In genomic region chr16:89945654-89946053, GRCh38 we compare ENCODE assay signal across 22 cellular contexts. TPM values are rescaled to one million over a fixed set of nuclear protein-coding genes. Genes with fewer than 3 reads are reported as not detected.
DNase-seq lines count a peak whose midpoint lies in the region; ATAC-seq, FAIRE-seq and TF ChIP-seq lines count a peak whose summit lies in the region.
"Had no signal": no experiment of that assay in that cellular context is flagged by ENCODE, and none has a peak within 500 bp of the region (broad histone marks: within the 10 kb centered on the region; RNA-seq: fewer than 3 reads in every experiment).

No MANE protein-coding gene starts in this region.

- no peak overlapping the region for H3K4ac ChIP-seq in H1 (replicated peaks; ENCODE audit: insufficient read length, low read depth, low read length)

- H3K36me3 ChIP-seq in H1 (ENCODE audit: control insufficient read depth in 2 of 4, insufficient read depth in 4 of 4, low read length in 3 of 4) (no peaks in the 10 kb centered on the region), ovary (no peaks in the 10 kb centered on the region)
- H3K36me3 ChIP-seq: gastrocnemius medialis had no signal

- H3K4me1 ChIP-seq in H1 (replicated peaks in 1 of 4; ENCODE audit: control insufficient read depth in 3 of 4, insufficient read depth in 4 of 4, low read length in 3 of 4): peaks cover 0 to 7% (median 5%) of the 10 kb centered on the region in 4 experiments; a peak in 5 of 7 replicates
- peaks cover 14% of the 10 kb centered on the region for H3K4me1 ChIP-seq in ovary (ENCODE audit: insufficient read depth)

- no peak overlapping the region for H4K8ac ChIP-seq in H1 (ENCODE audit: extremely low read depth, insufficient read depth, low read length)

- POLR2A ChIA-PET in H1 (lab: Charles Lee; ENCODE audit: partially characterized antibody): no interaction called here

- H3K14ac ChIP-seq in H1 (ENCODE audit: insufficient read length): no peak overlapping the region

- TF ChIP-seq CTCF in LNCAP (IDR thresholded peaks at IDR 0.05): peak; percentile 29; the same call in 1 of the 2 replicates
- peak in 2 of 3 experiments; percentile 9 to 11; a peak in 3 of 4 replicates for TF ChIP-seq CTCF in H1 (IDR thresholded peaks at IDR 0.05; ENCODE audit: control extremely low read depth in 1 of 3, insufficient read depth in 1 of 3, low read depth in 1 of 3, low read length in 3 of 3)
- TF ChIP-seq CTCF in ovary (IDR thresholded peaks at IDR 0.05): no peak

- 69% methylated on average over 7 of the region's 7 CpGs; no CpG with 5 or more reads in 1 of the 2 experiments for WGBS in H1 (ENCODE audit: extremely low coverage in 1 of 2, insufficient coverage in 1 of 2, insufficient read length in 1 of 2, insufficient replicate concordance in 2 of 2, low coverage in 1 of 2, low lambda C conversion rate in 2 of 2, missing lambda C conversion rate in 1 of 2), 2 experiments
- WGBS in ovary, 3 donors: 74 to 82% (median 77%) methylated on average over 7 of the region's 7 CpGs

- no peak overlapping the region for H2AFZ ChIP-seq in H1 (ENCODE audit: low read length)

- H2AK5ac ChIP-seq in H1 (ENCODE audit: low read depth, low read length): no peak overlapping the region

- FAIRE-seq in H1 (lab: Jason Lieb, UNC): no peak

- no peak overlapping the region for H4K91ac ChIP-seq in H1 (replicated peaks; ENCODE audit: insufficient read length, low read length)

- no peak overlapping the region for H2BK120ac ChIP-seq in H1 (replicated peaks; ENCODE audit: low read depth, low read length)

- intact Hi-C loops in ovary (cut with DNase I): no loop called here

- H2BK12ac ChIP-seq in H1 (ENCODE audit: low read depth, low read length): no peak overlapping the region

- peak; percentile 10 for DNase-seq in SHP77 treated with DMSO at 0.1 percent for 48 hours (lab: John Stamatoyannopoulos, UW)
- DNase-seq in SHP77 (lab: John Stamatoyannopoulos, UW): no peak
- DNase-seq in H1 (ENCODE audit: low read depth in 1 of 2, low spot score in 2 of 2): no peak
- no peak for DNase-seq in activated T-cell treated with anti-CD3 and anti-CD28 coated beads, Interleukin-2, amount 50 U/mL, for 1 hour
- no peak for DNase-seq in ovary
- DNase-seq: ACHN; activated CD4-positive, alpha-beta T cell treated with anti-CD3 and anti-CD28 coated beads, Interleukin-2, amount 50 U/mL, for 48 hours; activated naive CD4-positive, alpha-beta T cell treated with Interleukin-2 at 50 U/mL for 16 hours; C1 segment of cervical spinal cord; caudate nucleus; dorsolateral prefrontal cortex; erythroblast; gastrocnemius medialis; midbrain; NCI-H1436 treated with DMSO at 0.1 percent for 48 hours; NCI-H226; nephron progenitor cell; psoas muscle; stimulated activated CD4-positive, alpha-beta T cell treated with anti-CD3 and anti-CD28 coated beads, Interleukin-4, amount 100 ng/mL, for 4 hours had no signal

- peak in 1 of 2 experiments; percentile 28; a peak in 1 of 4 replicates for TF ChIP-seq RAD21 in H1 (IDR thresholded peaks at IDR 0.05 in 1 of 2, conservative IDR thresholded peaks at IDR 0.05 in 1 of 2; ENCODE audit: low read depth in 2 of 2, low read length in 2 of 2)

- H3K4me3 ChIP-seq in H1 (ENCODE audit: extremely low read depth in 1 of 4, insufficient read depth in 2 of 4, low read depth in 3 of 4, low read length in 4 of 4) (no peak overlapping the region), ovary (no peak overlapping the region)
- H3K4me3 ChIP-seq: dorsolateral prefrontal cortex, gastrocnemius medialis, psoas muscle had no signal

- CTCF ChIA-PET in H1 (lab: Charles Lee; ENCODE audit: partially characterized antibody): interaction anchor here (1.1 to 1.3 kb wide), 2 partner anchors 8 to 12 kb away, joined by 3 read pairs; no protein-coding TSS in a partner anchor

- H3K4me2 ChIP-seq in H1 (ENCODE audit: insufficient read depth in 1 of 2, low read depth in 2 of 2, low read length in 2 of 2): no peak overlapping the region

- no peak overlapping the region for H2BK5ac ChIP-seq in H1 (ENCODE audit: low read depth, low read length)

- no peak overlapping the region for H2BK15ac ChIP-seq in H1 (ENCODE audit: low read length)

- H3K9me3 ChIP-seq in H1 (ENCODE audit: insufficient read depth in 2 of 2, low read depth in 1 of 2, low read length in 1 of 2) (no peaks in the 10 kb centered on the region), ovary (no peaks in the 10 kb centered on the region)
- H3K9me3 ChIP-seq: gastrocnemius medialis, psoas muscle had no signal

- peaks cover 0 to 6% of the 10 kb centered on the region in 2 experiments for H4K20me1 ChIP-seq in H1 (replicated peaks in 1 of 2; ENCODE audit: control insufficient read depth in 1 of 2, insufficient read depth in 2 of 2, low read length in 2 of 2)

- no peak overlapping the region for H2BK20ac ChIP-seq in H1 (ENCODE audit: low read length)

- H3K79me1 ChIP-seq in H1 (ENCODE audit: low read depth, low read length): no peaks in the 10 kb centered on the region

- H3K27ac ChIP-seq in H1 (ENCODE audit: low read depth, low read length) (no peak overlapping the region), ovary (no peak overlapping the region)
- H3K27ac ChIP-seq: dorsolateral prefrontal cortex, gastrocnemius medialis, psoas muscle had no signal

- H3K27me3 ChIP-seq in H1 (replicated peaks in 1 of 4; ENCODE audit: control insufficient read depth in 3 of 4, extremely low read depth in 1 of 4, insufficient read depth in 3 of 4, low read length in 3 of 4): peaks cover 3 to 28% (median 22%) of the 10 kb centered on the region in 4 experiments
- no peaks in the 10 kb centered on the region for H3K27me3 ChIP-seq in ovary
- H3K27me3 ChIP-seq: dorsolateral prefrontal cortex had no signal

- H3K9ac ChIP-seq in H1 (replicated peaks in 1 of 4; ENCODE audit: extremely low read depth in 1 of 4, low read depth in 3 of 4, low read length in 3 of 4): no peak overlapping the region; a peak in 1 of 7 replicates

- no peak overlapping the region for H3K18ac ChIP-seq in H1 (ENCODE audit: extremely low read depth, low read length)

- TF ChIP-seq EP300 in H1 (IDR thresholded peaks at IDR 0.05; ENCODE audit: borderline replicate concordance in 1 of 2, low read depth in 2 of 2, low read length in 2 of 2) (no peak), ovary (IDR thresholded peaks at IDR 0.05) (no peak)

- H3K23me2 ChIP-seq in H1 (ENCODE audit: low read depth, low read length): peaks cover 7% of the 10 kb centered on the region; the same call in 1 of the 2 replicates

- no peak for ATAC-seq in HG03457 (IDR thresholded peaks at IDR 0.05; ENCODE audit: unreplicated experiment)
- no peak for ATAC-seq in esophagus mucosa
- ATAC-seq: gastrocnemius medialis, psoas muscle had no signal

- H4K5ac ChIP-seq in H1 (ENCODE audit: insufficient read length, low read depth, low read length): no peak overlapping the region

- H3K23ac ChIP-seq in H1 (ENCODE audit: insufficient read length): no peak overlapping the region

- no peak overlapping the region for H3K56ac ChIP-seq in H1 (replicated peaks; ENCODE audit: insufficient read length, low read depth, low read length)

- H3K79me2 ChIP-seq in H1 (ENCODE audit: control insufficient read depth in 1 of 2, insufficient read depth in 2 of 2, low read length in 2 of 2): no peaks in the 10 kb centered on the region

- no peak for TF ChIP-seq POLR2A in H1 (IDR thresholded peaks at IDR 0.05; ENCODE audit: control extremely low read depth in 1 of 2, low read depth in 2 of 2, low read length in 2 of 2)
- TF ChIP-seq POLR2A in ovary (IDR thresholded peaks at IDR 0.05): no peak

TF ChIP-seq in H1, 55 proteins besides CTCF, POLR2A, EP300 and RAD21 (continues in another document):
- no peak for TF ChIP-seq CREB1 (IDR thresholded peaks at IDR 0.05)
- no peak for TF ChIP-seq TCF12 (IDR thresholded peaks at IDR 0.05; ENCODE audit: low read depth, low read length)
- TF ChIP-seq MAFK (IDR thresholded peaks at IDR 0.05; ENCODE audit: low read depth, low read length): no peak
- TF ChIP-seq SP2 (IDR thresholded peaks at IDR 0.05; ENCODE audit: low read length): no peak
- TF ChIP-seq JUND (IDR thresholded peaks at IDR 0.05; ENCODE audit: low read length): no peak

RNA-seq across cellular contexts. Expression of gene DEF8, which starts 2.9 kb away (rescaled TPM):
- 48.3 and 53.0 TPM in 2 replicates for total RNA-seq in H1 (2021; fragmentation: NEBNext Ultra II Directional; extraction: Animal tissue kit (Norgen Biotek cat#: 25700))
- polyA plus RNA-seq in H1 (2011; rRNA removed) (110 and 155 TPM in 2 replicates), ovary (10 to 100 TPM; 17.9 to 44.4 TPM)
- polyA plus RNA-seq in H1 (2011; cell fraction: cytosol; rRNA removed): 106 TPM
- polyA plus RNA-seq in H1 (2011; cell fraction: nucleus; rRNA removed): 160 TPM
- polyA plus RNA-seq in H1 (2012, experiment 1 of 2): 35.4 to 56.5 TPM (median 53.7 TPM) in 4 replicates
- polyA plus RNA-seq in H1 (2012, experiment 2 of 2): 59.8 TPM
- 47.6 TPM for polyA plus RNA-seq in H1 (2013, experiment 1 of 2)
- 46.6 TPM for polyA plus RNA-seq in H1 (2013, experiment 2 of 2)
- 44.0 and 65.5 TPM in 2 replicates for polyA minus RNA-seq in H1 (2011; rRNA and poly(A)+ RNA removed)
- polyA minus RNA-seq in H1 (2011; cell fraction: cytosol; rRNA and poly(A)+ RNA removed): 40.0 TPM
- polyA minus RNA-seq in H1 (2011; cell fraction: nucleus; rRNA and poly(A)+ RNA removed): 30.4 TPM
- total RNA-seq in esophagus mucosa (29.9 TPM), ovary (10 to 100 TPM; 37.8 to 64.4 (median 53.3) TPM)

RNA-seq across cellular contexts. Expression of gene TUBB3, which starts 22.5 kb away (rescaled TPM):
- total RNA-seq in H1 (2021; fragmentation: NEBNext Ultra II Directional; extraction: Animal tissue kit (Norgen Biotek cat#: 25700)): 275 and 292 TPM in 2 replicates
- polyA plus RNA-seq in H1 (2011; rRNA removed) (393 and 420 TPM in 2 replicates), ovary (1 to 10 TPM; 1.4 to 2.7 TPM)
- polyA plus RNA-seq in H1 (2011; cell fraction: cytosol; rRNA removed): 210 TPM
- polyA plus RNA-seq in H1 (2011; cell fraction: nucleus; rRNA removed): 252 TPM
- 287 to 415 TPM (median 389 TPM) in 4 replicates for polyA plus RNA-seq in H1 (2012, experiment 1 of 2)
- polyA plus RNA-seq in H1 (2012, experiment 2 of 2): 421 TPM
- 211 TPM for polyA plus RNA-seq in H1 (2013, experiment 1 of 2)
- 208 TPM for polyA plus RNA-seq in H1 (2013, experiment 2 of 2)
- polyA minus RNA-seq in H1 (2011; rRNA and poly(A)+ RNA removed): 165 and 205 TPM in 2 replicates
- 155 TPM for polyA minus RNA-seq in H1 (2011; cell fraction: cytosol; rRNA and poly(A)+ RNA removed)
- 91.3 TPM for polyA minus RNA-seq in H1 (2011; cell fraction: nucleus; rRNA and poly(A)+ RNA removed)
- total RNA-seq in esophagus mucosa (22.0 TPM), ovary (10 to 100 TPM in 1 of 7 donors, 1 to 10 TPM in 5, under 1 TPM in 1; 0.73 to 22.6 (median 2.5) TPM)

RNA-seq across cellular contexts. Expression of gene MC1R, which starts 27.0 kb away (rescaled TPM):
- total RNA-seq in H1 (2021; fragmentation: NEBNext Ultra II Directional; extraction: Animal tissue kit (Norgen Biotek cat#: 25700)): 2.0 and 2.2 TPM in 2 replicates
- 2.9 and 4.3 TPM in 2 replicates for polyA plus RNA-seq in H1 (2011; rRNA removed)
- polyA plus RNA-seq in H1 (2011; cell fraction: cytosol; rRNA removed): 3.7 TPM
- 7.6 TPM for polyA plus RNA-seq in H1 (2011; cell fraction: nucleus; rRNA removed)
- polyA plus RNA-seq in H1 (2012, experiment 1 of 2): 1.8 to 3.0 TPM (median 2.2 TPM) in 4 replicates
- polyA plus RNA-seq in H1 (2012, experiment 2 of 2): 1.8 TPM
- polyA plus RNA-seq in H1 (2013, experiment 1 of 2): 1.2 TPM
- polyA plus RNA-seq in H1 (2013, experiment 2 of 2): 1.5 TPM
- 3.3 and 5.0 TPM in 2 replicates for polyA minus RNA-seq in H1 (2011; rRNA and poly(A)+ RNA removed)
- 3.2 TPM for polyA minus RNA-seq in H1 (2011; cell fraction: cytosol; rRNA and poly(A)+ RNA removed)
- polyA minus RNA-seq in H1 (2011; cell fraction: nucleus; rRNA and poly(A)+ RNA removed): 4.5 TPM
- 1.6 TPM for total RNA-seq in esophagus mucosa
- total RNA-seq in ovary: 1 to 10 TPM; 3.6 to 8.5 (median 6.2) TPM
- polyA plus RNA-seq in ovary: 1 to 10 TPM in 1 of 2 donors, under 1 TPM in 1; 0.42 to 4.4 TPM

Comparison
In these comparisons a context has a peak if more than half of its experiments do, and no peak if none do; other contexts are left out.
1. CTCF ChIP-seq: peak in LNCAP (single experiment) and H1 (2 of 3); none in ovary (0 of 3).
2. RNA of gene TUBB3, which starts 22.5 kb away (total RNA-seq): 275 to 292 TPM in H1; 22.0 TPM in esophagus mucosa (single experiment) and 0.73 to 22.6 TPM in ovary; every median in the first group is over 10 times any median in the second.